In genomic region chr9:94148419-94148818, GRCh38 we compare ENCODE assay signal across 21 cellular contexts.
DNase-seq lines count a peak whose midpoint lies in the region; ATAC-seq, FAIRE-seq and TF ChIP-seq lines count a peak whose summit lies in the region.
"Had no signal": no experiment of that assay in that cellular context is flagged by ENCODE, and none has a peak within 500 bp of the region (broad histone marks: within the 10 kb centered on the region; RNA-seq: fewer than 3 reads in every experiment).

No MANE protein-coding gene starts in this region.

- no peak overlapping the region for H3K56ac ChIP-seq in H1 (replicated peaks; ENCODE audit: insufficient read length, low read depth, low read length)

- H4K91ac ChIP-seq in H1 (replicated peaks; ENCODE audit: insufficient read length, low read length) (no peak overlapping the region), neuronal stem cell (ENCODE audit: low read depth, low read length, poor library complexity) (no peak overlapping the region)

- H3K27me3 ChIP-seq in A673 (replicated peaks; ENCODE audit: insufficient read depth, low read depth, low read length, poor library complexity) (no peaks in the 10 kb centered on the region), GM23338 (ENCODE audit: insufficient read depth) (no peaks in the 10 kb centered on the region), H1 (replicated peaks in 1 of 4; ENCODE audit: control insufficient read depth in 3 of 4, extremely low read depth in 1 of 4, insufficient read depth in 3 of 4, low read length in 3 of 4) (no peaks in the 10 kb centered on the region; a peak in 1 of 7 replicates), neuronal stem cell (ENCODE audit: control insufficient read depth in 3 of 3, insufficient read depth in 3 of 3, low read depth in 1 of 3, low read length in 3 of 3) (peaks cover 0 to 3% (median 0%) of the 10 kb centered on the region in 3 experiments)

- peaks cover 13% of the 10 kb centered on the region; the same call in 1 of the 2 replicates for H3K9me2 ChIP-seq in GM23338 (ENCODE audit: insufficient read depth)

- no peak overlapping the region for H3K4me3 ChIP-seq in A673 (ENCODE audit: low read depth, low read length, poor library complexity, severe bottlenecking)
- no peak overlapping the region for H3K4me3 ChIP-seq in GM23338
- H3K4me3 ChIP-seq in H1 (ENCODE audit: extremely low read depth in 1 of 4, insufficient read depth in 2 of 4, low read depth in 3 of 4, low read length in 4 of 4), result no peak overlapping the region
- no peak overlapping the region for H3K4me3 ChIP-seq in neuronal stem cell (ENCODE audit: low read length in 2 of 2)
- H3K4me3 ChIP-seq: A549, GM23248 had no signal

- H3K27ac Mint-ChIP-seq in GM23338, result no peak overlapping the region
- H3K27ac Mint-ChIP-seq: CD14-positive monocyte; CD8-positive, alpha-beta T cell; H9 had no signal

- peak overlapping the region; percentile 75; the same call in 1 of the 2 replicates for H2BK15ac ChIP-seq in H1 (ENCODE audit: low read length)
- no peak overlapping the region for H2BK15ac ChIP-seq in neuronal stem cell (ENCODE audit: low read length)

- no peak for TF ChIP-seq POLR2A in H1 (IDR thresholded peaks at IDR 0.05; ENCODE audit: control extremely low read depth in 1 of 2, low read depth in 2 of 2, low read length in 2 of 2)

- H3K9me3 ChIP-seq in A673 (ENCODE audit: low read depth, low read length, poor library complexity, severe bottlenecking), result no peaks in the 10 kb centered on the region
- no peaks in the 10 kb centered on the region for H3K9me3 ChIP-seq in H1 (ENCODE audit: insufficient read depth in 2 of 2, low read depth in 1 of 2, low read length in 1 of 2)
- no peaks in the 10 kb centered on the region for H3K9me3 ChIP-seq in neuronal stem cell (replicated peaks in 1 of 2; ENCODE audit: control insufficient read depth in 2 of 2, insufficient read depth in 1 of 2, low read depth in 1 of 2, low read length in 2 of 2)
- H3K9me3 ChIP-seq: A549 had no signal

- H2BK120ac ChIP-seq in H1 (replicated peaks; ENCODE audit: low read depth, low read length) (peak overlapping the region; percentile 45), neuronal stem cell (ENCODE audit: low read depth, low read length) (no peak overlapping the region)

- POLR2A ChIA-PET in A673 (lab: Charles Lee; ENCODE audit: low non-redundant PET), result no interaction called here
- POLR2A ChIA-PET in H1 (lab: Charles Lee; ENCODE audit: partially characterized antibody), result interaction anchor here (0.7 to 6.9 kb wide), 6 partner anchors 8 to 25 kb away, joined by 3 to 38 read pairs (median 4); no protein-coding TSS in a partner anchor

- 74% methylated on average over 5 of the region's 5 CpGs; no CpG with 5 or more reads in 1 of the 2 experiments for WGBS in H1 (ENCODE audit: extremely low coverage in 1 of 2, insufficient coverage in 1 of 2, insufficient read length in 1 of 2, insufficient replicate concordance in 2 of 2, low coverage in 1 of 2, low lambda C conversion rate in 2 of 2, missing lambda C conversion rate in 1 of 2), 2 experiments
- no CpG with 5 or more reads among the region's 5 CpGs for WGBS in neuronal stem cell (ENCODE audit: extremely low coverage in 2 of 2, insufficient read length in 2 of 2, insufficient replicate concordance in 1 of 2), 2 donors

- peak; percentile 58 for DNase-seq in A673 (ENCODE audit: low spot score)
- no peak for DNase-seq in GM23338 (ENCODE audit: low spot score)
- no peak for DNase-seq in H1 (ENCODE audit: low read depth in 1 of 2, low spot score in 2 of 2)
- no peak for DNase-seq in neuronal stem cell (ENCODE audit: low spot score)
- DNase-seq in HTR-8/SVneo (ENCODE audit: insufficient read length, low spot score), result no peak
- no peak for DNase-seq in NK-92 treated with Interleukin-12 subunit alpha and Interleukin-12 subunit beta, amount 100 ng/mL, for 24 hours (lab: John Stamatoyannopoulos, UW)
- DNase-seq in stimulated activated CD4-positive, alpha-beta T cell treated with anti-CD3 and anti-CD28 coated beads, Interleukin-4, amount 100 ng/mL, for 1 hour, result no peak
- DNase-seq in iPS-NIHi11 (ENCODE audit: low spot score), result no peak
- DNase-seq: CD8-positive, alpha-beta T cell; COR-L47; DMS153; DMS79 treated with DMSO at 0.1 percent for 48 hours; EL; GM23248; H9; IMR-90 had no signal

- H3K4me1 ChIP-seq in A673 (ENCODE audit: insufficient read depth, low read length, poor library complexity, severe bottlenecking), result no peaks in the 10 kb centered on the region
- peaks cover 32% of the 10 kb centered on the region for H3K4me1 ChIP-seq in GM23338 (ENCODE audit: insufficient read depth)
- H3K4me1 ChIP-seq in H1 (replicated peaks in 1 of 4; ENCODE audit: control insufficient read depth in 3 of 4, insufficient read depth in 4 of 4, low read length in 3 of 4), result peaks cover 10 to 17% (median 13%) of the 10 kb centered on the region in 4 experiments
- H3K4me1 ChIP-seq in neuronal stem cell (ENCODE audit: control insufficient read depth in 2 of 2, insufficient read depth in 1 of 2, low read depth in 1 of 2, low read length in 2 of 2), result peaks cover 0 to 6% of the 10 kb centered on the region in 2 donors
- H3K4me1 ChIP-seq: A549 had no signal

- H4K20me1 ChIP-seq in GM23338 (replicated peaks; ENCODE audit: insufficient read depth), result no peaks in the 10 kb centered on the region
- H4K20me1 ChIP-seq in H1 (replicated peaks in 1 of 2; ENCODE audit: control insufficient read depth in 1 of 2, insufficient read depth in 2 of 2, low read length in 2 of 2), result no peaks in the 10 kb centered on the region

- H4K8ac ChIP-seq in H1 (ENCODE audit: extremely low read depth, insufficient read depth, low read length), result no peak overlapping the region
- no peak overlapping the region for H4K8ac ChIP-seq in neuronal stem cell (ENCODE audit: low read depth, low read length)

- no TSS peak for BruUV-seq in A673 (replicated peaks; lab: Mats Ljungman, UMichigan)

- H3K27me3 Mint-ChIP-seq in GM23338 (ENCODE audit: insufficient read depth, low read depth, poor library complexity), result peaks cover 19% of the 10 kb centered on the region

- no peak overlapping the region for H2AK5ac ChIP-seq in H1 (ENCODE audit: low read depth, low read length)
- H2AK5ac ChIP-seq in neuronal stem cell (ENCODE audit: low read depth, low read length), result no peak overlapping the region

- no peak overlapping the region; the same call in 2 of the 3 replicates for H3K4me3 Mint-ChIP-seq in GM23338
- H3K4me3 Mint-ChIP-seq: CD14-positive monocyte; CD8-positive, alpha-beta T cell; H9 had no signal

- H3K36me3 Mint-ChIP-seq in GM23338 (ENCODE audit: low read depth), result no peaks in the 10 kb centered on the region
- H3K36me3 Mint-ChIP-seq: CD14-positive monocyte; CD8-positive, alpha-beta T cell had no signal

- H3K79me2 ChIP-seq in GM23338 (replicated peaks; ENCODE audit: insufficient read depth) (no peaks in the 10 kb centered on the region), H1 (ENCODE audit: control insufficient read depth in 1 of 2, insufficient read depth in 2 of 2, low read length in 2 of 2) (no peaks in the 10 kb centered on the region)

- ATAC-seq in GM23338, result no peak
- ATAC-seq: A549; CD8-positive, alpha-beta T cell had no signal

- H3K4me2 ChIP-seq in GM23338, result 0 out of 2 replicates have a peak overlapping the region, but pooled peaks have one; percentile 38
- H3K4me2 ChIP-seq in H1 (ENCODE audit: insufficient read depth in 1 of 2, low read depth in 2 of 2, low read length in 2 of 2), result no peak overlapping the region; a peak in 1 of 4 replicates
- no peak overlapping the region for H3K4me2 ChIP-seq in neuronal stem cell (ENCODE audit: insufficient read depth, low read length, poor library complexity, severe bottlenecking)
- H3K4me2 ChIP-seq: A549 had no signal

- H3K23me2 ChIP-seq in H1 (ENCODE audit: low read depth, low read length), result 0 out of 2 replicates have a peak, but pooled peaks cover 2% of the 10 kb centered on the region

- no peak overlapping the region for H3K9ac ChIP-seq in H1 (replicated peaks in 1 of 4; ENCODE audit: extremely low read depth in 1 of 4, low read depth in 3 of 4, low read length in 3 of 4)
- peak overlapping the region; percentile 36 for H3K9ac ChIP-seq in neuronal stem cell (ENCODE audit: low read depth, low read length, poor library complexity)
- H3K9ac ChIP-seq: GM23248 had no signal

- no peak overlapping the region for H4K5ac ChIP-seq in H1 (ENCODE audit: insufficient read length, low read depth, low read length)

- H3K9me3 Mint-ChIP-seq in GM23338, result no peaks in the 10 kb centered on the region
- H3K9me3 Mint-ChIP-seq: CD14-positive monocyte; CD8-positive, alpha-beta T cell; H9 had no signal

- intact Hi-C loops in A673 (cut with micrococcal nuclease; ENCODE audit: unreplicated experiment), result no loop called here

- FAIRE-seq in H1 (lab: Jason Lieb, UNC) (no peak), HTR-8/SVneo (lab: Jason Lieb, UNC) (no peak)
- FAIRE-seq: A549, D721Med, G401.6, GM12891 had no signal

- H2AFZ ChIP-seq in GM23338, result peak overlapping the region; percentile 56
- no peak overlapping the region for H2AFZ ChIP-seq in H1 (ENCODE audit: low read length)
- no peak overlapping the region for H2AFZ ChIP-seq in neuronal stem cell (ENCODE audit: low read length)
- H2AFZ ChIP-seq: GM23248 had no signal

- H3K36me3 ChIP-seq in A673 (ENCODE audit: insufficient read depth, low read length, poor library complexity, severe bottlenecking) (no peaks in the 10 kb centered on the region), GM23338 (ENCODE audit: insufficient read depth) (no peaks in the 10 kb centered on the region), H1 (ENCODE audit: control insufficient read depth in 2 of 4, insufficient read depth in 4 of 4, low read length in 3 of 4) (no peaks in the 10 kb centered on the region), neuronal stem cell (replicated peaks in 1 of 2; ENCODE audit: control insufficient read depth in 2 of 2, insufficient read depth in 2 of 2, low read length in 2 of 2) (no peaks in the 10 kb centered on the region)

- H3K23ac ChIP-seq in H1 (ENCODE audit: insufficient read length), result no peak overlapping the region
- H3K23ac ChIP-seq in neuronal stem cell (ENCODE audit: low read depth, low read length, poor library complexity), result no peak overlapping the region

- H2BK12ac ChIP-seq in H1 (ENCODE audit: low read depth, low read length) (no peak overlapping the region), neuronal stem cell (ENCODE audit: low read length) (no peak overlapping the region)

- H3K4me1 Mint-ChIP-seq in GM23338, result peaks cover 36% of the 10 kb centered on the region
- H3K4me1 Mint-ChIP-seq: CD14-positive monocyte had no signal

- no peak for TF ChIP-seq EP300 in H1 (IDR thresholded peaks at IDR 0.05; ENCODE audit: borderline replicate concordance in 1 of 2, low read depth in 2 of 2, low read length in 2 of 2)

- H3K18ac ChIP-seq in H1 (ENCODE audit: extremely low read depth, low read length), result no peak overlapping the region
- no peak overlapping the region for H3K18ac ChIP-seq in neuronal stem cell (ENCODE audit: low read length)

- H2BK20ac ChIP-seq in H1 (ENCODE audit: low read length), result peak overlapping the region; percentile 80

- H3K14ac ChIP-seq in H1 (ENCODE audit: insufficient read length), result no peak overlapping the region
- H3K14ac ChIP-seq in neuronal stem cell (ENCODE audit: low read length), result no peak overlapping the region

- H2BK5ac ChIP-seq in H1 (ENCODE audit: low read depth, low read length), result no peak overlapping the region; the same call in 1 of the 2 replicates
- H2BK5ac ChIP-seq in neuronal stem cell (ENCODE audit: low read length), result no peak overlapping the region

- no peak for TF ChIP-seq CTCF in A673 (conservative IDR thresholded peaks at IDR 0.05; ENCODE audit: low read depth, low read length)
- no peak for TF ChIP-seq CTCF in GM23338 (conservative IDR thresholded peaks at IDR 0.05; ENCODE audit: low read depth in 2 of 2)
- no peak for TF ChIP-seq CTCF in H1 (IDR thresholded peaks at IDR 0.05; ENCODE audit: control extremely low read depth in 1 of 3, insufficient read depth in 1 of 3, low read depth in 1 of 3, low read length in 3 of 3)

- H3F3A ChIP-seq in GM23338 (replicated peaks; ENCODE audit: low read depth), result no peaks in the 10 kb centered on the region

- H3K4ac ChIP-seq in H1 (replicated peaks; ENCODE audit: insufficient read length, low read depth, low read length) (no peak overlapping the region), neuronal stem cell (ENCODE audit: low read length) (no peak overlapping the region)

- no peak for TF ChIP-seq RAD21 in H1 (IDR thresholded peaks at IDR 0.05 in 1 of 2, conservative IDR thresholded peaks at IDR 0.05 in 1 of 2; ENCODE audit: low read depth in 2 of 2, low read length in 2 of 2)

- CTCF ChIA-PET in A673 (lab: Charles Lee), result no interaction called here
- CTCF ChIA-PET in H1 (lab: Charles Lee; ENCODE audit: partially characterized antibody), result interaction anchor here (2.6 to 2.7 kb wide), 2 partner anchors 64 to 134 kb away, joined by 10 read pairs; no protein-coding TSS in a partner anchor

- H3K27ac ChIP-seq in A673 (ENCODE audit: low read depth, low read length, poor library complexity, severe bottlenecking) (no peak overlapping the region), GM23338 (ENCODE audit: low read depth) (no peak overlapping the region), H1 (ENCODE audit: low read depth, low read length) (no peak overlapping the region), neuronal stem cell (replicated peaks; ENCODE audit: low read length) (no peak overlapping the region)
- H3K27ac ChIP-seq: A549, GM23248 had no signal

- no peaks in the 10 kb centered on the region for H3K79me1 ChIP-seq in H1 (ENCODE audit: low read depth, low read length)
- no peaks in the 10 kb centered on the region for H3K79me1 ChIP-seq in neuronal stem cell (ENCODE audit: low read depth, low read length)
